26 cellular contexts compared by ENCODE assay signal in the genomic region with DNA sequence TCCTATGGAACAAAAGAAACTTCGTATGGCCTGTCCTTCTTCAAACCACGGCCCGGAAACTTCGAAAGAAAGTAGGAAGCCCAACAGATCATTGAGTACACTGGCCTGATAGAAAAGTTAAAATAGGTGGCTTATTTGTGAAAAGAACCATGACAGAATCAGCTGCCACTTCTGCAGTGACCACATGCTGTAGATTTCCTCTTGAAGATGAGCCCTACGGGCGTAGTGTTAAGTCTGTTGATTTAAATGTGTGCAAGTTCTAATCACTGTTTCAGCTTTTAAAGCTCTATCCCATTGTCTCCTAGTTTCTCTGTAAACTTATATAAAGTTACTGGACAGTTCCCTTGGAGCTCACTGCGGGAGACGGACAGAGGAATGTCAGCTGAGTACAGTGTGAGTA. TPM values are rescaled to one million over a fixed set of nuclear protein-coding genes. Genes with fewer than 3 reads are reported as not detected.
DNase-seq lines count a peak whose midpoint lies in the region; ATAC-seq, FAIRE-seq and TF ChIP-seq lines count a peak whose summit lies in the region.
"Had no signal": no experiment of that assay in that cellular context is flagged by ENCODE, and none has a peak within 500 bp of the region (broad histone marks: within the 10 kb centered on the region; RNA-seq: fewer than 3 reads in every experiment).

No MANE protein-coding gene starts in this region.

- H3K9ac ChIP-seq in GM12878 (ENCODE audit: control insufficient read depth, insufficient read depth, low read length) = no peak overlapping the region
- H3K9ac ChIP-seq: BLaER1 treated with 17β-estradiol and CSF1 and Interleukin-3, amounts not matched to agents 10 nM and 100 nM had no signal

- H3K27me3 ChIP-seq in GM12878 (replicated peaks in 1 of 2; ENCODE audit: control insufficient read depth in 2 of 2, insufficient read depth in 2 of 2, low read length in 1 of 2) (no peaks in the 10 kb centered on the region), sigmoid colon (no peaks in the 10 kb centered on the region)
- H3K27me3 ChIP-seq: BE2C; BLaER1 treated with 17β-estradiol and CSF1 and Interleukin-3, amounts not matched to agents 10 nM and 100 nM had no signal

- H3K4me1 ChIP-seq in GM12878 (ENCODE audit: control insufficient read depth, insufficient read depth, low read length) = no peaks in the 10 kb centered on the region
- no peaks in the 10 kb centered on the region for H3K4me1 ChIP-seq in sigmoid colon
- H3K4me1 ChIP-seq: A549; BE2C; BLaER1 treated with 17β-estradiol and CSF1 and Interleukin-3, amounts not matched to agents 10 nM and 100 nM; HAP-1 had no signal

- H3K27ac Mint-ChIP-seq in stimulated activated naive CD8-positive, alpha-beta T cell treated with anti-CD3 and anti-CD28 coated beads, Interleukin-15, amount 100 ng/mL, for 72 hours = no peak overlapping the region
- H3K27ac Mint-ChIP-seq: CD4-positive, alpha-beta T cell; HFFc6 had no signal

- H3K27me3 Mint-ChIP-seq in stimulated activated naive CD8-positive, alpha-beta T cell treated with anti-CD3 and anti-CD28 coated beads, Interleukin-15, amount 100 ng/mL, for 72 hours = no peaks in the 10 kb centered on the region
- H3K27me3 Mint-ChIP-seq: CD4-positive, alpha-beta T cell; CD8-positive, alpha-beta memory T cell had no signal

- H3K4me2 ChIP-seq in GM12878 (ENCODE audit: control insufficient read depth, insufficient read depth) = no peak overlapping the region
- H3K4me2 ChIP-seq: A549; BLaER1 treated with 17β-estradiol and CSF1 and Interleukin-3, amounts not matched to agents 10 nM and 100 nM had no signal

- H2AFZ ChIP-seq in GM12878 (ENCODE audit: control insufficient read depth, low read depth, low read length) = no peak overlapping the region

- 97% methylated on average over 8 of the region's 8 CpGs for WGBS in GM12878 (ENCODE audit: insufficient coverage, insufficient replicate concordance, low lambda C conversion rate, missing lambda C conversion rate)
- 95 to 96% methylated on average over 8 of the region's 8 CpGs for WGBS in sigmoid colon, 2 donors

- DNase-seq in GM12878 (ENCODE audit: low read depth, low spot score) = no peak
- DNase-seq in epidermal melanocyte (ENCODE audit: insufficient read length, low spot score) = peak; percentile 64
- peak; percentile 24 for DNase-seq in sigmoid colon
- DNase-seq in Kasumi-1 (lab: John Stamatoyannopoulos, UW) = no peak
- DNase-seq in stimulated activated naive CD8-positive, alpha-beta T cell treated with anti-CD3 and anti-CD28 coated beads, Interleukin-15, amount 100 ng/mL, for 72 hours = no peak
- DNase-seq: 8988T; ACHN; AML-193; BE2C; CD4-positive, alpha-beta T cell; CD8-positive, alpha-beta memory T cell; DMS 273 treated with DMSO at 0.1 percent for 48 hours; DMS79; EL; GDM1; GOT3; HFFc6 had no signal

- H3K9me3 ChIP-seq in GM12878 (replicated peaks; ENCODE audit: control insufficient read depth, insufficient read depth, low read length) (no peaks in the 10 kb centered on the region), sigmoid colon (no peaks in the 10 kb centered on the region)
- H3K9me3 ChIP-seq: A549; BE2C; BLaER1 treated with 17β-estradiol and CSF1 and Interleukin-3, amounts not matched to agents 10 nM and 100 nM; HAP-1 had no signal

- CTCF ChIA-PET in GM12878 (lab: Yijun Ruan, JAX) = interaction anchor here (0.9 kb wide), 1 partner anchor 21 kb away, joined by 7 read pairs; no protein-coding TSS in a partner anchor

- no peak overlapping the region for H3K4me3 Mint-ChIP-seq in stimulated activated naive CD8-positive, alpha-beta T cell treated with anti-CD3 and anti-CD28 coated beads, Interleukin-15, amount 100 ng/mL, for 72 hours
- H3K4me3 Mint-ChIP-seq: CD14-positive monocyte; CD4-positive, alpha-beta T cell; CD8-positive, alpha-beta memory T cell; HFFc6 had no signal

- no peaks in the 10 kb centered on the region for H3K4me1 Mint-ChIP-seq in stimulated activated naive CD8-positive, alpha-beta T cell treated with anti-CD3 and anti-CD28 coated beads, Interleukin-15, amount 100 ng/mL, for 72 hours
- H3K4me1 Mint-ChIP-seq: CD14-positive monocyte; CD8-positive, alpha-beta memory T cell had no signal

- intact Hi-C loops in GM12878 (cut with micrococcal nuclease; ENCODE audit: unreplicated experiment) (no loop called here), sigmoid colon (cut with DNase I) (no loop called here)

- H3K36me3 ChIP-seq in GM12878 (ENCODE audit: control insufficient read depth in 2 of 2, insufficient read depth in 2 of 2, low read length in 1 of 2) (peaks cover 23 to 36% of the 10 kb centered on the region in 2 experiments), sigmoid colon (peaks cover 24 to 99% (median 67%) of the 10 kb centered on the region in 4 donors)

- SMC1A ChIA-PET in GM12878 (lab: Charles Lee; ENCODE audit: uncharacterized antibody, unreplicated experiment) = no interaction called here

- POLR2A ChIA-PET in GM12878 (lab: Charles Lee) = interaction anchor here (1.1 kb wide), 1 partner anchor 23 kb away, joined by 3 read pairs; no protein-coding TSS in a partner anchor

- TF ChIP-seq POLR2A in GM12878 (IDR thresholded peaks at IDR 0.05; ENCODE audit: low read depth, low read length) = no peak
- no peak for TF ChIP-seq POLR2A in sigmoid colon (IDR thresholded peaks at IDR 0.05)

- no peaks in the 10 kb centered on the region for H4K20me1 ChIP-seq in GM12878 (ENCODE audit: control insufficient read depth, insufficient read depth)

- no peak for FAIRE-seq in GM12878 (lab: Jason Lieb, UNC)
- FAIRE-seq: A549, D721Med, GM12891, GM18507, H54 had no signal

- H3K9me3 Mint-ChIP-seq in stimulated activated naive CD8-positive, alpha-beta T cell treated with anti-CD3 and anti-CD28 coated beads, Interleukin-15, amount 100 ng/mL, for 72 hours = no peaks in the 10 kb centered on the region
- H3K9me3 Mint-ChIP-seq: CD4-positive, alpha-beta T cell; CD8-positive, alpha-beta memory T cell; HFFc6 had no signal

- no peak for TF ChIP-seq EP300 in GM12878 (IDR thresholded peaks at IDR 0.05; ENCODE audit: borderline replicate concordance in 1 of 2, control insufficient read depth in 1 of 2, low read depth in 2 of 2, low read length in 2 of 2)
- TF ChIP-seq EP300 in sigmoid colon (IDR thresholded peaks at IDR 0.05) = no peak

- BruUV-seq in GM12878 (replicated peaks; lab: Mats Ljungman, UMichigan) = TSS peak; percentile 18

- no peak for ATAC-seq in GM12878
- ATAC-seq in GM18861 (IDR thresholded peaks at IDR 0.05; ENCODE audit: unreplicated experiment) = no peak
- no peak for ATAC-seq in stimulated activated naive CD8-positive, alpha-beta T cell treated with anti-CD3 and anti-CD28 coated beads, Interleukin-15, amount 100 ng/mL, for 72 hours
- ATAC-seq: A549 had no signal

- TF ChIP-seq RAD21 in GM12878 (IDR thresholded peaks at IDR 0.05; ENCODE audit: insufficient read depth, low read depth, low read length) = no peak

- no peaks in the 10 kb centered on the region for H3K79me2 ChIP-seq in GM12878 (ENCODE audit: control insufficient read depth, insufficient read depth, low read length)

- in situ Hi-C loops in GM12878 (cut with MboI) = no loop called here

- H3K27ac ChIP-seq in GM12878 (ENCODE audit: control insufficient read depth, insufficient read depth) (no peak overlapping the region), sigmoid colon (no peak overlapping the region)
- H3K27ac ChIP-seq: A549; BLaER1 treated with 17β-estradiol and CSF1 and Interleukin-3, amounts not matched to agents 10 nM and 100 nM had no signal

- RAD21 ChIA-PET in GM12878 (lab: Charles Lee; ENCODE audit: unreplicated experiment) = no interaction called here

- TF ChIP-seq CTCF in GM12878 (IDR thresholded peaks at IDR 0.05 in 2 of 3, conservative IDR thresholded peaks at IDR 0.05 in 1 of 3; ENCODE audit: control insufficient read depth in 2 of 3, extremely low read depth in 1 of 3, insufficient read depth in 1 of 3, low read depth in 3 of 3, low read length in 3 of 3) (no peak), sigmoid colon (IDR thresholded peaks at IDR 0.05) (no peak)

- H3K4me3 ChIP-seq in GM12878 = no peak overlapping the region
- no peak overlapping the region for H3K4me3 ChIP-seq in sigmoid colon
- H3K4me3 ChIP-seq: A549; BLaER1 treated with 17β-estradiol and CSF1 and Interleukin-3, amounts not matched to agents 10 nM and 100 nM; HAP-1 had no signal

RNA-seq across cellular contexts. Expression of gene SAMM50, which starts 17.7 kb away (rescaled TPM):
- 36.5 and 39.3 TPM in 2 replicates for total RNA-seq in GM12878 (2013; cell fraction: nucleolus; rRNA removed)
- total RNA-seq in GM12878 (2014; rRNA removed) = 47.8 and 54.0 TPM in 2 replicates
- 51.5 and 54.6 TPM in 2 replicates for total RNA-seq in GM12878 (2014; rRNA removed; fragmentation: Illumina TruSeq; extraction: Trizol)
- 66.1 and 67.9 TPM in 2 replicates for total RNA-seq in GM12878 (2021)
- polyA plus RNA-seq in GM12878 (2011; ENCODE audit: low read depth) = 37.0 TPM
- 52.9 and 53.2 TPM in 2 replicates for polyA plus RNA-seq in GM12878 (2011; rRNA removed)
- polyA plus RNA-seq in GM12878 (2011; cell fraction: cytosol; rRNA removed) = 38.7 and 42.5 TPM in 2 replicates
- polyA plus RNA-seq in GM12878 (2011; cell fraction: nucleus; rRNA removed) = 37.4 and 49.0 TPM in 2 replicates
- 42.0 and 48.1 TPM in 2 replicates for polyA plus RNA-seq in GM12878 (2012)
- 68.8 and 71.9 TPM in 2 replicates for polyA plus RNA-seq in GM12878 (2014; fragmentation: Illumina TruSeq; extraction: Trizol)
- polyA plus RNA-seq in GM12878 (2014; fragmentation: Nextera tagmentation; extraction: Ambion mirVana) = 10 to 100 TPM; 38.2 to 61.6 TPM
- polyA plus RNA-seq in GM12878 (2014; rRNA removed) = 63.3 and 67.7 TPM in 2 replicates
- polyA plus RNA-seq in GM12878 (2016; fragmentation: Nextera tagmentation; extraction: Ambion mirVana) = 100 to 1,000 TPM; 116 to 126 TPM
- polyA minus RNA-seq in GM12878 (2011; rRNA and poly(A)+ RNA removed) = 37.4 and 42.4 TPM in 2 replicates
- 12.7 and 18.7 TPM in 2 replicates for polyA minus RNA-seq in GM12878 (2011; cell fraction: cytosol; rRNA and poly(A)+ RNA removed)
- 9.1 and 18.1 TPM in 2 replicates for polyA minus RNA-seq in GM12878 (2011; cell fraction: nucleus; rRNA and poly(A)+ RNA removed)
- total RNA-seq in sigmoid colon = 10 to 100 TPM; 21.3 to 33.9 (median 25.2) TPM
- polyA plus RNA-seq in sigmoid colon = 10 to 100 TPM; 33.0 to 46.5 (median 40.2) TPM

RNA-seq across cellular contexts. Expression of gene PNPLA3, which starts 49.3 kb away (rescaled TPM):
- total RNA-seq in GM12878 (2013; cell fraction: nucleolus; rRNA removed) = 0.21 TPM in 1 of 2 replicates, not detected in the other
- total RNA-seq in GM12878 (2014; rRNA removed) = not detected in 2 replicates
- not detected in 2 replicates for total RNA-seq in GM12878 (2014; rRNA removed; fragmentation: Illumina TruSeq; extraction: Trizol)
- not detected in 2 replicates for total RNA-seq in GM12878 (2021)
- 0.10 TPM for polyA plus RNA-seq in GM12878 (2011; ENCODE audit: low read depth)
- polyA plus RNA-seq in GM12878 (2011; rRNA removed) = 0.03 and 0.05 TPM in 2 replicates
- 0.03 and 0.07 TPM in 2 replicates for polyA plus RNA-seq in GM12878 (2011; cell fraction: cytosol; rRNA removed)
- 0.15 and 0.24 TPM in 2 replicates for polyA plus RNA-seq in GM12878 (2011; cell fraction: nucleus; rRNA removed)
- polyA plus RNA-seq in GM12878 (2012) = 0.28 and 0.42 TPM in 2 replicates
- polyA plus RNA-seq in GM12878 (2014; fragmentation: Illumina TruSeq; extraction: Trizol) = not detected in 2 replicates
- polyA plus RNA-seq in GM12878 (2014; fragmentation: Nextera tagmentation; extraction: Ambion mirVana) = not detected
- 0.08 TPM in 1 of 2 replicates, not detected in the other for polyA plus RNA-seq in GM12878 (2014; rRNA removed)
- not detected for polyA plus RNA-seq in GM12878 (2016; fragmentation: Nextera tagmentation; extraction: Ambion mirVana)
- polyA minus RNA-seq in GM12878 (2011; rRNA and poly(A)+ RNA removed) = 0.15 TPM in 1 of 2 replicates, not detected in the other
- polyA minus RNA-seq in GM12878 (2011; cell fraction: cytosol; rRNA and poly(A)+ RNA removed) = not detected in 2 replicates
- polyA minus RNA-seq in GM12878 (2011; cell fraction: nucleus; rRNA and poly(A)+ RNA removed) = 0.67 TPM in 1 of 2 replicates, not detected in the other
- total RNA-seq in sigmoid colon = not detected
- 1 to 10 TPM in 1 of 3 donors, not detected in 2; 1.3 TPM for polyA plus RNA-seq in sigmoid colon
- total RNA-seq: CD4-positive, alpha-beta T cell had no signal
- polyA plus RNA-seq: CD14-positive monocyte; CD8-positive, alpha-beta memory T cell had no signal

RNA-seq across cellular contexts. Expression of gene PARVB, which starts 51.2 kb away (rescaled TPM):
- total RNA-seq in GM12878 (2013; cell fraction: nucleolus; rRNA removed) = 111 and 117 TPM in 2 replicates
- total RNA-seq in GM12878 (2014; rRNA removed) (134 and 152 TPM in 2 replicates), GM12878 (2014; rRNA removed; fragmentation: Illumina TruSeq; extraction: Trizol) (69.7 and 70.3 TPM in 2 replicates), GM12878 (2021) (154 and 159 TPM in 2 replicates), sigmoid colon (10 to 100 TPM; 18.9 to 21.6 (median 20.0) TPM)
- 66.8 TPM for polyA plus RNA-seq in GM12878 (2011; ENCODE audit: low read depth)
- polyA plus RNA-seq in GM12878 (2011; rRNA removed) (206 and 264 TPM in 2 replicates), GM12878 (2014; fragmentation: Illumina TruSeq; extraction: Trizol) (40.7 and 82.2 TPM in 2 replicates), GM12878 (2014; fragmentation: Nextera tagmentation; extraction: Ambion mirVana) (1 to 10 TPM; 5.2 to 7.1 TPM), GM12878 (2014; rRNA removed) (239 and 255 TPM in 2 replicates), GM12878 (2016; fragmentation: Nextera tagmentation; extraction: Ambion mirVana) (10 to 100 TPM; 60.9 to 66.9 TPM), sigmoid colon (10 to 100 TPM in 1 of 3 donors, 1 to 10 TPM in 2; 6.9 to 20.5 (median 8.4) TPM)
- 342 and 427 TPM in 2 replicates for polyA plus RNA-seq in GM12878 (2011; cell fraction: cytosol; rRNA removed)
- polyA plus RNA-seq in GM12878 (2011; cell fraction: nucleus; rRNA removed) = 245 and 262 TPM in 2 replicates
- 179 and 250 TPM in 2 replicates for polyA plus RNA-seq in GM12878 (2012)
- polyA minus RNA-seq in GM12878 (2011; rRNA and poly(A)+ RNA removed) = 124 and 137 TPM in 2 replicates
- 41.4 and 42.4 TPM in 2 replicates for polyA minus RNA-seq in GM12878 (2011; cell fraction: cytosol; rRNA and poly(A)+ RNA removed)
- polyA minus RNA-seq in GM12878 (2011; cell fraction: nucleus; rRNA and poly(A)+ RNA removed) = 18.9 and 21.1 TPM in 2 replicates

Comparison
In these comparisons a context has a peak if more than half of its experiments do, and no peak if none do; other contexts are left out.
1. DNase-seq: peak in epidermal melanocyte (single experiment) and sigmoid colon (single experiment); none in GM12878 (single experiment), Kasumi-1 (0 of 2) and stimulated activated naive CD8-positive, alpha-beta T cell treated with anti-CD3 and anti-CD28 coated beads, Interleukin-15, amount 100 ng/mL, for 72 hours (0 of 2).